In the genomic region with DNA sequence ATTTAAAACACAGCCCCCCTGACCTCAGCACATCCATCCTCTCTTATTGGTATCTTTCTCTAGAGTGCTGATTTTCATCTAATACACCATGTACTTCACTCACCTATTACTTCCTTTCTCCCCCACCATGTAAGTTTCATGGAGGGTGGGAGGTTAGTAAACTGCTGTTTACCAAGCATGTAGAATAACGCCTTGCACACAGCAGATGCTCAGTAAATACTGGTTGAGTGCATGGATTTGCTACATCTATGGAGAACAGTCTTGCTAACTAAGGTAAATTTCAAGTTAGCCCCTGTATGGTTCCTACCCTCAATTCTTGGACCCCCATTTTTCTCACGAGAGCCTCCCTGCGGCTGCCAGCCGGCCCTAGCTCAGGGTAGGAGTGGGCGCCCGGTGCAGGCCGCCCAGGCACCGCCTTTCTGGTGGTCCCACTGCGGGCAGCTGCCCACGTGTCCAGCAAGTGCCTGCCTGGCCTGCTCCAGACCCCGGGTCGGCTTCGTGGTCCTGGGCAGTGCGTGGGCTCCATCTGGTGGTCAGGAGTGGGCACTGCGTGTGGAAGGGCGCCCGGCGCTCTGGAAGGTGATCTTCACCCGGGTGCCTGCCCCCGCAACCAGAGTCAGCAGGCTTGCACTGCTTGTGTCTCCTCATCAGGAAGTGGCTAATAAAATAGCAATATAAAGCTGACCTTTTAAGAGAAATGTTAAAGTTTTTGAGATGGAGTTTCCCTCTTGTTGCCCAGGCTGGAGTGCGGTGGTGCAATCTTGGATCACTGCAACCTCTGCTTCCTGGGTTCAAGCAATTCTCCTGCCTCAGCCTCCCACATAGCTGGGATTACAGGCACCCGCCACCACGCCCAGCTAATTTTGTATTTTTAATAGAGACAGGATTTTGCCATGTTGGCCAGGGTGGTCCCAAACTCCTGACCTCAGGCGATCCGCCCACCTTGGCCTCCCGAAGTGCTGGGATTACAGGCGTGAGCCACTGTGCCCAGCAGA, we compare ENCODE assay signal across 2 cellular contexts.
TF ChIP-seq lines count a peak whose summit lies in the region.

No MANE protein-coding gene starts in this region.

TF ChIP-seq in HEK293, 187 proteins besides CTCF, POLR2A, EP300 and RAD21 (continued from another document and continues in another):
- TF ChIP-seq, protein P1, sequence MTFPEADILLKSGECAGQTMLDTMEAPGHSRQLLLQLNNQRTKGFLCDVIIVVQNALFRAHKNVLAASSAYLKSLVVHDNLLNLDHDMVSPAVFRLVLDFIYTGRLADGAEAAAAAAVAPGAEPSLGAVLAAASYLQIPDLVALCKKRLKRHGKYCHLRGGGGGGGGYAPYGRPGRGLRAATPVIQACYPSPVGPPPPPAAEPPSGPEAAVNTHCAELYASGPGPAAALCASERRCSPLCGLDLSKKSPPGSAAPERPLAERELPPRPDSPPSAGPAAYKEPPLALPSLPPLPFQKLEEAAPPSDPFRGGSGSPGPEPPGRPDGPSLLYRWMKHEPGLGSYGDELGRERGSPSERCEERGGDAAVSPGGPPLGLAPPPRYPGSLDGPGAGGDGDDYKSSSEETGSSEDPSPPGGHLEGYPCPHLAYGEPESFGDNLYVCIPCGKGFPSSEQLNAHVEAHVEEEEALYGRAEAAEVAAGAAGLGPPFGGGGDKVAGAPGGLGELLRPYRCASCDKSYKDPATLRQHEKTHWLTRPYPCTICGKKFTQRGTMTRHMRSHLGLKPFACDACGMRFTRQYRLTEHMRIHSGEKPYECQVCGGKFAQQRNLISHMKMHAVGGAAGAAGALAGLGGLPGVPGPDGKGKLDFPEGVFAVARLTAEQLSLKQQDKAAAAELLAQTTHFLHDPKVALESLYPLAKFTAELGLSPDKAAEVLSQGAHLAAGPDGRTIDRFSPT (tag by site-specific recombination; IDR thresholded peaks at IDR 0.05) = peak; percentile 48; the same call in 1 of the 2 replicates
- TF ChIP-seq ZNF433 (tag by site-specific recombination; IDR thresholded peaks at IDR 0.05; ENCODE audit: low read depth) (no peak), ZNF629 (tag by site-specific recombination; IDR thresholded peaks at IDR 0.05) (no peak), ZNF2 (tag by site-specific recombination; IDR thresholded peaks at IDR 0.05) (no peak), MYNN (tag by site-specific recombination; IDR thresholded peaks at IDR 0.05; ENCODE audit: borderline replicate concordance) (no peak), OSR2 (tag by site-specific recombination; IDR thresholded peaks at IDR 0.05) (no peak), ZFHX2 (tag by site-specific recombination; conservative IDR thresholded peaks at IDR 0.05) (peak; percentile 81), ZNF48 (tag by site-specific recombination; IDR thresholded peaks at IDR 0.05) (no peak), HOXA7 (CRISPR knock-in tag; IDR thresholded peaks at IDR 0.05; ENCODE audit: borderline replicate concordance) (no peak), ZSCAN23 (tag by site-specific recombination; IDR thresholded peaks at IDR 0.05) (no peak), ZNF169 (tag by site-specific recombination; IDR thresholded peaks at IDR 0.05) (no peak), ZFP3 (tag by site-specific recombination; IDR thresholded peaks at IDR 0.05; ENCODE audit: low read depth) (no peak), ZXDB (tag by site-specific recombination; IDR thresholded peaks at IDR 0.05) (no peak), SCRT2 (tag by site-specific recombination; IDR thresholded peaks at IDR 0.05) (no peak), ZNF555 (tag by site-specific recombination; conservative IDR thresholded peaks at IDR 0.05) (no peak), ZNF221 (tag by site-specific recombination; IDR thresholded peaks at IDR 0.05; ENCODE audit: borderline replicate concordance) (no peak)
- TF ChIP-seq, protein P2, sequence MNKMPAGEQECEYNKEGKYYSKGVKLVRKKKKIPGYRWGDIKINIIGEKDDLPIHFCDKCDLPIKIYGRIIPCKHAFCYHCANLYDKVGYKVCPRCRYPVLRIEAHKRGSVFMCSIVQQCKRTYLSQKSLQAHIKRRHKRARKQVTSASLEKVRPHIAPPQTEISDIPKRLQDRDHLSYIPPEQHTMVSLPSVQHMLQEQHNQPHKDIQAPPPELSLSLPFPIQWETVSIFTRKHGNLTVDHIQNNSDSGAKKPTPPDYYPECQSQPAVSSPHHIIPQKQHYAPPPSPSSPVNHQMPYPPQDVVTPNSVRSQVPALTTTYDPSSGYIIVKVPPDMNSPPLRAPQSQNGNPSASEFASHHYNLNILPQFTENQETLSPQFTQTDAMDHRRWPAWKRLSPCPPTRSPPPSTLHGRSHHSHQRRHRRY (tag by site-specific recombination; IDR thresholded peaks at IDR 0.05) = no peak
- TF ChIP-seq, protein P3, sequence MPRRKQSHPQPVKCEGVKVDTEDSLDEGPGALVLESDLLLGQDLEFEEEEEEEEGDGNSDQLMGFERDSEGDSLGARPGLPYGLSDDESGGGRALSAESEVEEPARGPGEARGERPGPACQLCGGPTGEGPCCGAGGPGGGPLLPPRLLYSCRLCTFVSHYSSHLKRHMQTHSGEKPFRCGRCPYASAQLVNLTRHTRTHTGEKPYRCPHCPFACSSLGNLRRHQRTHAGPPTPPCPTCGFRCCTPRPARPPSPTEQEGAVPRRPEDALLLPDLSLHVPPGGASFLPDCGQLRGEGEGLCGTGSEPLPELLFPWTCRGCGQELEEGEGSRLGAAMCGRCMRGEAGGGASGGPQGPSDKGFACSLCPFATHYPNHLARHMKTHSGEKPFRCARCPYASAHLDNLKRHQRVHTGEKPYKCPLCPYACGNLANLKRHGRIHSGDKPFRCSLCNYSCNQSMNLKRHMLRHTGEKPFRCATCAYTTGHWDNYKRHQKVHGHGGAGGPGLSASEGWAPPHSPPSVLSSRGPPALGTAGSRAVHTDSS (tag by site-specific recombination; IDR thresholded peaks at IDR 0.05) = no peak
- TF ChIP-seq, protein P4, sequence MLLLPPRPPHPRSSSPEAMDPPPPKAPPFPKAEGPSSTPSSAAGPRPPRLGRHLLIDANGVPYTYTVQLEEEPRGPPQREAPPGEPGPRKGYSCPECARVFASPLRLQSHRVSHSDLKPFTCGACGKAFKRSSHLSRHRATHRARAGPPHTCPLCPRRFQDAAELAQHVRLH (tag by site-specific recombination; IDR thresholded peaks at IDR 0.05) = no peak
- TF ChIP-seq, protein P5, sequence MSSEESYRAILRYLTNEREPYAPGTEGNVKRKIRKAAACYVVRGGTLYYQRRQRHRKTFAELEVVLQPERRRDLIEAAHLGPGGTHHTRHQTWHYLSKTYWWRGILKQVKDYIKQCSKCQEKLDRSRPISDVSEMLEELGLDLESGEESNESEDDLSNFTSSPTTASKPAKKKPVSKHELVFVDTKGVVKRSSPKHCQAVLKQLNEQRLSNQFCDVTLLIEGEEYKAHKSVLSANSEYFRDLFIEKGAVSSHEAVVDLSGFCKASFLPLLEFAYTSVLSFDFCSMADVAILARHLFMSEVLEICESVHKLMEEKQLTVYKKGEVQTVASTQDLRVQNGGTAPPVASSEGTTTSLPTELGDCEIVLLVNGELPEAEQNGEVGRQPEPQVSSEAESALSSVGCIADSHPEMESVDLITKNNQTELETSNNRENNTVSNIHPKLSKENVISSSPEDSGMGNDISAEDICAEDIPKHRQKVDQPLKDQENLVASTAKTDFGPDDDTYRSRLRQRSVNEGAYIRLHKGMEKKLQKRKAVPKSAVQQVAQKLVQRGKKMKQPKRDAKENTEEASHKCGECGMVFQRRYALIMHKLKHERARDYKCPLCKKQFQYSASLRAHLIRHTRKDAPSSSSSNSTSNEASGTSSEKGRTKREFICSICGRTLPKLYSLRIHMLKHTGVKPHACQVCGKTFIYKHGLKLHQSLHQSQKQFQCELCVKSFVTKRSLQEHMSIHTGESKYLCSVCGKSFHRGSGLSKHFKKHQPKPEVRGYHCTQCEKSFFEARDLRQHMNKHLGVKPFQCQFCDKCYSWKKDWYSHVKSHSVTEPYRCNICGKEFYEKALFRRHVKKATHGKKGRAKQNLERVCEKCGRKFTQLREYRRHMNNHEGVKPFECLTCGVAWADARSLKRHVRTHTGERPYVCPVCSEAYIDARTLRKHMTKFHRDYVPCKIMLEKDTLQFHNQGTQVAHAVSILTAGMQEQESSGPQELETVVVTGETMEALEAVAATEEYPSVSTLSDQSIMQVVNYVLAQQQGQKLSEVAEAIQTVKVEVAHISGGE (tag by site-specific recombination; conservative IDR thresholded peaks at IDR 0.05; ENCODE audit: low read depth) = no peak

TF ChIP-seq in K562, 482 proteins besides CTCF, POLR2A, EP300 and RAD21 (continued from another document and continues in another):
- 0 out of 2 replicates have a peak, but pooled peaks have one; percentile 9 for TF ChIP-seq ZNF41 (CRISPR knock-in tag; conservative IDR thresholded peaks at IDR 0.05)
- TF ChIP-seq, protein P6, sequence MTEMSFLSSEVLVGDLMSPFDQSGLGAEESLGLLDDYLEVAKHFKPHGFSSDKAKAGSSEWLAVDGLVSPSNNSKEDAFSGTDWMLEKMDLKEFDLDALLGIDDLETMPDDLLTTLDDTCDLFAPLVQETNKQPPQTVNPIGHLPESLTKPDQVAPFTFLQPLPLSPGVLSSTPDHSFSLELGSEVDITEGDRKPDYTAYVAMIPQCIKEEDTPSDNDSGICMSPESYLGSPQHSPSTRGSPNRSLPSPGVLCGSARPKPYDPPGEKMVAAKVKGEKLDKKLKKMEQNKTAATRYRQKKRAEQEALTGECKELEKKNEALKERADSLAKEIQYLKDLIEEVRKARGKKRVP (CRISPR knock-in tag; IDR thresholded peaks at IDR 0.05) = 0 out of 2 replicates have a peak, but pooled peaks have one; percentile 27
- peak; percentile 33; the same call in 1 of the 2 replicates for TF ChIP-seq ATF7 (IDR thresholded peaks at IDR 0.05)
- TF ChIP-seq ZFP36 (IDR thresholded peaks at IDR 0.05; ENCODE audit: low read depth, low read length, partially characterized antibody) = peak; percentile 30
- TF ChIP-seq ZNF12 (CRISPR knock-in tag; IDR thresholded peaks at IDR 0.05) = no peak
- TF ChIP-seq, protein P7, sequence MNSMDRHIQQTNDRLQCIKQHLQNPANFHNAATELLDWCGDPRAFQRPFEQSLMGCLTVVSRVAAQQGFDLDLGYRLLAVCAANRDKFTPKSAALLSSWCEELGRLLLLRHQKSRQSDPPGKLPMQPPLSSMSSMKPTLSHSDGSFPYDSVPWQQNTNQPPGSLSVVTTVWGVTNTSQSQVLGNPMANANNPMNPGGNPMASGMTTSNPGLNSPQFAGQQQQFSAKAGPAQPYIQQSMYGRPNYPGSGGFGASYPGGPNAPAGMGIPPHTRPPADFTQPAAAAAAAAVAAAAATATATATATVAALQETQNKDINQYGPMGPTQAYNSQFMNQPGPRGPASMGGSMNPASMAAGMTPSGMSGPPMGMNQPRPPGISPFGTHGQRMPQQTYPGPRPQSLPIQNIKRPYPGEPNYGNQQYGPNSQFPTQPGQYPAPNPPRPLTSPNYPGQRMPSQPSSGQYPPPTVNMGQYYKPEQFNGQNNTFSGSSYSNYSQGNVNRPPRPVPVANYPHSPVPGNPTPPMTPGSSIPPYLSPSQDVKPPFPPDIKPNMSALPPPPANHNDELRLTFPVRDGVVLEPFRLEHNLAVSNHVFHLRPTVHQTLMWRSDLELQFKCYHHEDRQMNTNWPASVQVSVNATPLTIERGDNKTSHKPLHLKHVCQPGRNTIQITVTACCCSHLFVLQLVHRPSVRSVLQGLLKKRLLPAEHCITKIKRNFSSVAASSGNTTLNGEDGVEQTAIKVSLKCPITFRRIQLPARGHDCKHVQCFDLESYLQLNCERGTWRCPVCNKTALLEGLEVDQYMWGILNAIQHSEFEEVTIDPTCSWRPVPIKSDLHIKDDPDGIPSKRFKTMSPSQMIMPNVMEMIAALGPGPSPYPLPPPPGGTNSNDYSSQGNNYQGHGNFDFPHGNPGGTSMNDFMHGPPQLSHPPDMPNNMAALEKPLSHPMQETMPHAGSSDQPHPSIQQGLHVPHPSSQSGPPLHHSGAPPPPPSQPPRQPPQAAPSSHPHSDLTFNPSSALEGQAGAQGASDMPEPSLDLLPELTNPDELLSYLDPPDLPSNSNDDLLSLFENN (IDR thresholded peaks at IDR 0.05; ENCODE audit: low read depth in 2 of 2, low read length in 2 of 2) = no peak
- TF ChIP-seq SMARCB1 (IDR thresholded peaks at IDR 0.05; ENCODE audit: insufficient read length, low read depth) = no peak
- no peak for TF ChIP-seq RHOXF2B (CRISPR knock-in tag; conservative IDR thresholded peaks at IDR 0.05)
- no peak for TF ChIP-seq DDX20 (tag; IDR thresholded peaks at IDR 0.05; ENCODE audit: low read depth)
- TF ChIP-seq BHLHE40 (IDR thresholded peaks at IDR 0.05; ENCODE audit: low read length) = peak; percentile 61; the same call in 1 of the 2 replicates
- peak; percentile 86 for TF ChIP-seq EGR1 (conservative IDR thresholded peaks at IDR 0.05)
- TF ChIP-seq RUNX1 (IDR thresholded peaks at IDR 0.05; ENCODE audit: low read depth) = 0 out of 2 replicates have a peak, but pooled peaks have one; percentile 68
- no peak for TF ChIP-seq ZNF507 (tag; conservative IDR thresholded peaks at IDR 0.05)
- TF ChIP-seq, protein P8, sequence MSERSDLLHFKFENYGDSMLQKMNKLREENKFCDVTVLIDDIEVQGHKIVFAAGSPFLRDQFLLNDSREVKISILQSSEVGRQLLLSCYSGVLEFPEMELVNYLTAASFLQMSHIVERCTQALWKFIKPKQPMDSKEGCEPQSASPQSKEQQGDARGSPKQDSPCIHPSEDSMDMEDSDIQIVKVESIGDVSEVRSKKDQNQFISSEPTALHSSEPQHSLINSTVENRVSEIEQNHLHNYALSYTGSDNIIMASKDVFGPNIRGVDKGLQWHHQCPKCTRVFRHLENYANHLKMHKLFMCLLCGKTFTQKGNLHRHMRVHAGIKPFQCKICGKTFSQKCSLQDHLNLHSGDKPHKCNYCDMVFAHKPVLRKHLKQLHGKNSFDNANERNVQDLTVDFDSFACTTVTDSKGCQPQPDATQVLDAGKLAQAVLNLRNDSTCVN (CRISPR knock-in tag; IDR thresholded peaks at IDR 0.05) = 0 out of 2 replicates have a peak, but pooled peaks have one; percentile 13
- peak; percentile 75 for TF ChIP-seq FIP1L1 (IDR thresholded peaks at IDR 0.05; ENCODE audit: low read depth, low read length, poor library complexity, severe bottlenecking)
- TF ChIP-seq CXXC5 (CRISPR knock-in tag; IDR thresholded peaks at IDR 0.05) = peak; percentile 20
- TF ChIP-seq, protein P9, sequence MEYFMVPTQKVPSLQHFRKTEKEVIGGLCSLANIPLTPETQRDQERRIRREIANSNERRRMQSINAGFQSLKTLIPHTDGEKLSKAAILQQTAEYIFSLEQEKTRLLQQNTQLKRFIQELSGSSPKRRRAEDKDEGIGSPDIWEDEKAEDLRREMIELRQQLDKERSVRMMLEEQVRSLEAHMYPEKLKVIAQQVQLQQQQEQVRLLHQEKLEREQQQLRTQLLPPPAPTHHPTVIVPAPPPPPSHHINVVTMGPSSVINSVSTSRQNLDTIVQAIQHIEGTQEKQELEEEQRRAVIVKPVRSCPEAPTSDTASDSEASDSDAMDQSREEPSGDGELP (CRISPR knock-in tag; IDR thresholded peaks at IDR 0.05; ENCODE audit: borderline replicate concordance) = peak; percentile 57; the same call in 1 of the 2 replicates
- TF ChIP-seq, protein P10, sequence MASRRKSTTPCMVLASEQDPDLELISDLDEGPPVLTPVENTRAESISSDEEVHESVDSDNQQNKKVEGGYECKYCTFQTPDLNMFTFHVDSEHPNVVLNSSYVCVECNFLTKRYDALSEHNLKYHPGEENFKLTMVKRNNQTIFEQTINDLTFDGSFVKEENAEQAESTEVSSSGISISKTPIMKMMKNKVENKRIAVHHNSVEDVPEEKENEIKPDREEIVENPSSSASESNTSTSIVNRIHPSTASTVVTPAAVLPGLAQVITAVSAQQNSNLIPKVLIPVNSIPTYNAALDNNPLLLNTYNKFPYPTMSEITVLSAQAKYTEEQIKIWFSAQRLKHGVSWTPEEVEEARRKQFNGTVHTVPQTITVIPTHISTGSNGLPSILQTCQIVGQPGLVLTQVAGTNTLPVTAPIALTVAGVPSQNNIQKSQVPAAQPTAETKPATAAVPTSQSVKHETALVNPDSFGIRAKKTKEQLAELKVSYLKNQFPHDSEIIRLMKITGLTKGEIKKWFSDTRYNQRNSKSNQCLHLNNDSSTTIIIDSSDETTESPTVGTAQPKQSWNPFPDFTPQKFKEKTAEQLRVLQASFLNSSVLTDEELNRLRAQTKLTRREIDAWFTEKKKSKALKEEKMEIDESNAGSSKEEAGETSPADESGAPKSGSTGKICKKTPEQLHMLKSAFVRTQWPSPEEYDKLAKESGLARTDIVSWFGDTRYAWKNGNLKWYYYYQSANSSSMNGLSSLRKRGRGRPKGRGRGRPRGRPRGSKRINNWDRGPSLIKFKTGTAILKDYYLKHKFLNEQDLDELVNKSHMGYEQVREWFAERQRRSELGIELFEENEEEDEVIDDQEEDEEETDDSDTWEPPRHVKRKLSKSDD (conservative IDR thresholded peaks at IDR 0.05; ENCODE audit: low read length) = peak; percentile 79; the same call in 1 of the 2 replicates
